Comparison of ENCODE assay signal across 19 cellular contexts in the genomic region with DNA sequence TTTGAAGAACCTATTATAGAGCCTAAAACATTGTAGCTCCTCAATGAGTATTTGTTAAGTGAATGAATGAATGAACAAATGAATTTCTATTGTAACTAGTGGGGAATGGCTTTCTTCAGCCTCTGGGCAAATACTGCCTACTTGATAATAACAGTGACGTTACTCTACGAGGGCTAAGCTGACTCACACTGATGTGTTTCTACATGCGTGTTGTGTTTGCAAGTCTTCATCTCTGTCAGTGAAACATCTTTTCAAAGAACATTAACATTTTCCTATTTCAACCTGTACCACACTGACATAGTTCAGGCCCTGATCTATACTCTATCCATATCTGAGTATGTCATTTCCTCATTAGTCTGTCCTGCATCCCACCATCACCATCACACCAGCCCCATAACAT.
DNase-seq lines count a peak whose midpoint lies in the region; ATAC-seq, FAIRE-seq and TF ChIP-seq lines count a peak whose summit lies in the region.
"Had no signal": no experiment of that assay in that cellular context is flagged by ENCODE, and none has a peak within 500 bp of the region (broad histone marks: within the 10 kb centered on the region; RNA-seq: fewer than 3 reads in every experiment).

No MANE protein-coding gene starts in this region.

- H3K27me3 Mint-ChIP-seq in CD4-positive, alpha-beta T cell, result no peaks in the 10 kb centered on the region

- TF ChIP-seq POLR2A in H54 (IDR thresholded peaks at IDR 0.05; ENCODE audit: low read depth, low read length), result no peak

- intact Hi-C loops in CD4-positive, alpha-beta T cell (cut with DNase I, micrococcal nuclease), result no loop called here

- H3K9me3 Mint-ChIP-seq in CD4-positive, alpha-beta T cell, result no peaks in the 10 kb centered on the region
- H3K9me3 Mint-ChIP-seq: GM23338 had no signal

- no peak for TF ChIP-seq CTCF in CD4-positive, alpha-beta T cell (IDR thresholded peaks at IDR 0.05)
- TF ChIP-seq CTCF in VCaP (conservative IDR thresholded peaks at IDR 0.05) (no peak), foreskin keratinocyte (conservative IDR thresholded peaks at IDR 0.05) (no peak)

- CTCF ChIA-PET in CD4-positive, alpha-beta T cell (lab: Charles Lee), result no interaction called here

- H3K27ac ChIP-seq in CD4-positive, alpha-beta T cell (ENCODE audit: low read depth, low read length), result no peak overlapping the region
- peak overlapping the region; percentile 90 for H3K27ac ChIP-seq in VCaP
- peak overlapping the region; percentile 26 for H3K27ac ChIP-seq in foreskin keratinocyte
- H3K27ac ChIP-seq: HL-60 had no signal

- no peak overlapping the region for H3K4me3 Mint-ChIP-seq in CD4-positive, alpha-beta T cell
- H3K4me3 Mint-ChIP-seq: GM23338 had no signal

- no peaks in the 10 kb centered on the region for H3K36me3 Mint-ChIP-seq in CD4-positive, alpha-beta T cell (ENCODE audit: low read depth)

- POLR2A ChIA-PET in CD4-positive, alpha-beta T cell (lab: Charles Lee), result no interaction called here

- DNase-seq in CD4-positive, alpha-beta T cell, result no peak
- DNase-seq in H54 (ENCODE audit: insufficient read length, low spot score), result no peak
- DNase-seq in foreskin keratinocyte, result peak; percentile 84 to 90
- DNase-seq in urothelium cell line (ENCODE audit: low spot score), result no peak
- DNase-seq: BE2C, HCEC 1CT, KG1, NCI-H2171, NCI-H446 treated with DMSO at 0.1 percent for 48 hours, NCI-H526 treated with DMSO at 0.1 percent for 48 hours, SIG-M5 had no signal

- H3K4me1 ChIP-seq in foreskin keratinocyte, result peaks cover 12% of the 10 kb centered on the region
- H3K4me1 ChIP-seq: BE2C had no signal

- no peaks in the 10 kb centered on the region for H3K9me3 ChIP-seq in CD4-positive, alpha-beta T cell (ENCODE audit: control insufficient read depth, low read length)
- H3K9me3 ChIP-seq: BE2C had no signal

- no peaks in the 10 kb centered on the region for H3K27me3 ChIP-seq in CD4-positive, alpha-beta T cell (ENCODE audit: control insufficient read depth, insufficient read depth, low read length)
- no peaks in the 10 kb centered on the region for H3K27me3 ChIP-seq in foreskin keratinocyte
- H3K27me3 ChIP-seq: BE2C had no signal

- FAIRE-seq in H54 (lab: Jason Lieb, UNC) (peak; percentile 30), urothelium cell line (lab: Jason Lieb, UNC) (no peak)
- FAIRE-seq: GM12878, HTR-8/SVneo had no signal

- peaks cover 42% of the 10 kb centered on the region for H3K4me1 Mint-ChIP-seq in CD4-positive, alpha-beta T cell (ENCODE audit: low read depth)

- ATAC-seq in CD4-positive, alpha-beta T cell (ENCODE audit: poor library complexity), result no peak
- ATAC-seq in foreskin keratinocyte (peak; percentile 99), GM21528 (IDR thresholded peaks at IDR 0.05; ENCODE audit: low FRiP score, unreplicated experiment) (no peak), GM21717 (IDR thresholded peaks at IDR 0.05; ENCODE audit: unreplicated experiment) (no peak)
- ATAC-seq: GM12878, GM23338, SK-N-SH treated with all-trans-retinoic acid at 6 μM for 48 hours had no signal

- peak overlapping the region; percentile 27 for H3K27ac Mint-ChIP-seq in CD4-positive, alpha-beta T cell
- H3K27ac Mint-ChIP-seq: GM23338 had no signal

Comparison
In these comparisons a context has a peak if more than half of its experiments do, and no peak if none do; other contexts are left out.
1. DNase-seq: peak in foreskin keratinocyte (2 of 2); none in CD4-positive, alpha-beta T cell (0 of 10), H54 (single experiment) and urothelium cell line (single experiment).